Comparison of ENCODE assay signal across 9 cellular contexts in the genomic region with DNA sequence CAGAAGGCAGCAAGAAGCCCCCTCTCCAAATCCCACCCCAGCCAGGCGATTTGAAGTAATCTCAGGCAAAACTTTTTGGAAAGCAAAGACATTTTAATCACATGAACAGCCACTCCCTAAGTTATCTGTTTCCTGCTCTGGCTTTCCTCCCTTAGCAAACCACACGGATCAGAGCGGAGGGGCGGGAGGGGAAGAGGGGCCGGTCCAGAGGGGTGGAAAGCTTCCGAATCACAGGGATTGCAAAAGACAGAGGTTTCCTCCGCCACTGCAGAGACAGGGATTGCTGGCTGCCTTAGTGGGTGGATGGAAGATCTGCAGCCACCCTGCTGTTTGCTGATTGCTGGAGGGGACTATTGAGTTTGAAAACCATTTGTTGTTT. TPM values are rescaled to one million over a fixed set of nuclear protein-coding genes. Genes with fewer than 3 reads are reported as not detected.
A peak's percentile ranks its signal among the peaks of the same experiment; 100 is the strongest.
DNase-seq lines count a peak whose midpoint lies in the region; ATAC-seq and TF ChIP-seq lines count a peak whose summit lies in the region.
"Had no signal": no experiment of that assay in that cellular context is flagged by ENCODE, and none has a peak within 500 bp of the region (broad histone marks: within the 10 kb centered on the region; RNA-seq: fewer than 3 reads in every experiment).

No MANE protein-coding gene starts in this region.

- no peak for TF ChIP-seq POLR2A in testis (IDR thresholded peaks at IDR 0.05)

- H3K4me3 Mint-ChIP-seq in chondrocyte (ENCODE audit: unreplicated experiment) = peak overlapping the region; percentile 22
- no peak overlapping the region for H3K4me3 Mint-ChIP-seq in activated CD4-positive, alpha-beta T cell treated with anti-CD3 and anti-CD28 coated beads for 36 hours
- H3K4me3 Mint-ChIP-seq in activated CD4-positive, alpha-beta T cell treated with anti-CD3 and anti-CD28 coated beads, Interleukin-2, amount 10 ng/mL, durations not matched to agents 7 days and 5 days = no peak overlapping the region

- H3K9me3 ChIP-seq in HUES64 (ENCODE audit: insufficient read depth, low read depth, low read length) (no peaks in the 10 kb centered on the region), testis (no peaks in the 10 kb centered on the region)

- POLR2A ChIA-PET in activated CD4-positive, alpha-beta T cell treated with anti-CD3 and anti-CD28 coated beads for 36 hours (lab: Charles Lee) = no interaction called here
- POLR2A ChIA-PET in activated CD4-positive, alpha-beta T cell treated with anti-CD3 and anti-CD28 coated beads, Interleukin-2, amount 10 ng/mL, durations not matched to agents 7 days and 5 days (lab: Charles Lee) = no interaction called here

- TF ChIP-seq CTCF in chondrocyte (IDR thresholded peaks at IDR 0.05) (no peak), testis (IDR thresholded peaks at IDR 0.05) (no peak)

- H3K4me1 ChIP-seq in HUES64 (ENCODE audit: insufficient read depth, low read length) = peaks cover 35% of the 10 kb centered on the region
- no peaks in the 10 kb centered on the region for H3K4me1 ChIP-seq in testis

- no peak overlapping the region for H3K9ac ChIP-seq in HUES64 (ENCODE audit: low read depth, low read length)

- intact Hi-C loops in testis (cut with DNase I; ENCODE audit: low total_unique reads) = loop anchor here (10.0 kb wide), 1 partner anchor 61 kb away; no protein-coding TSS in a partner anchor
- intact Hi-C loops in activated CD4-positive, alpha-beta T cell treated with anti-CD3 and anti-CD28 coated beads for 36 hours (cut with DNase I, micrococcal nuclease) = no loop called here

- peak overlapping the region; percentile 48 for H3K4me3 ChIP-seq in HUES64 (ENCODE audit: low read length)
- H3K4me3 ChIP-seq in testis = no peak overlapping the region

- H3K27me3 ChIP-seq in HUES64 (ENCODE audit: insufficient read depth, low read length) = no peaks in the 10 kb centered on the region
- H3K27me3 ChIP-seq in layer of hippocampus (ENCODE audit: control insufficient read depth, insufficient read depth, low read length) = no peaks in the 10 kb centered on the region
- H3K27me3 ChIP-seq in testis = no peaks in the 10 kb centered on the region

- DNase-seq in chondrocyte (ENCODE audit: low spot score) (peak; percentile 40), testis (peak; percentile 69), NCI-H526 (lab: John Stamatoyannopoulos, UW) (no peak), NCI-H1092 treated with DMSO at 0.1 percent for 48 hours (lab: John Stamatoyannopoulos, UW) (no peak)
- DNase-seq in activated CD4-positive, alpha-beta T cell treated with anti-CD3 and anti-CD28 coated beads for 36 hours = no peak
- no peak for DNase-seq in activated CD4-positive, alpha-beta T cell treated with anti-CD3 and anti-CD28 coated beads, Interleukin-2, amount 10 ng/mL, durations not matched to agents 7 days and 5 days

- peaks cover 93% of the 10 kb centered on the region for H3K4me1 Mint-ChIP-seq in chondrocyte (ENCODE audit: low read depth)
- peaks cover 4% of the 10 kb centered on the region for H3K4me1 Mint-ChIP-seq in activated CD4-positive, alpha-beta T cell treated with anti-CD3 and anti-CD28 coated beads for 36 hours
- peaks cover 6% of the 10 kb centered on the region for H3K4me1 Mint-ChIP-seq in activated CD4-positive, alpha-beta T cell treated with anti-CD3 and anti-CD28 coated beads, Interleukin-2, amount 10 ng/mL, durations not matched to agents 7 days and 5 days

- H3K36me3 Mint-ChIP-seq in chondrocyte (ENCODE audit: low read depth) = peaks cover 5% of the 10 kb centered on the region
- H3K36me3 Mint-ChIP-seq in activated CD4-positive, alpha-beta T cell treated with anti-CD3 and anti-CD28 coated beads for 36 hours (ENCODE audit: low read depth) = no peaks in the 10 kb centered on the region
- H3K36me3 Mint-ChIP-seq in activated CD4-positive, alpha-beta T cell treated with anti-CD3 and anti-CD28 coated beads, Interleukin-2, amount 10 ng/mL, durations not matched to agents 7 days and 5 days (ENCODE audit: low read depth) = no peaks in the 10 kb centered on the region

- peak overlapping the region; percentile 81 for H3K27ac Mint-ChIP-seq in chondrocyte (ENCODE audit: unreplicated experiment)
- H3K27ac Mint-ChIP-seq in activated CD4-positive, alpha-beta T cell treated with anti-CD3 and anti-CD28 coated beads for 36 hours = no peak overlapping the region
- no peak overlapping the region for H3K27ac Mint-ChIP-seq in activated CD4-positive, alpha-beta T cell treated with anti-CD3 and anti-CD28 coated beads, Interleukin-2, amount 10 ng/mL, durations not matched to agents 7 days and 5 days

- H3K36me3 ChIP-seq in HUES64 (ENCODE audit: insufficient read depth, low read length) (no peaks in the 10 kb centered on the region), testis (ENCODE audit: low read depth, missing control alignments) (no peaks in the 10 kb centered on the region)

- WGBS in HUES64 = 11% methylated on average over 6 of the region's 7 CpGs
- WGBS in testis, 2 donors = 28 to 48% methylated on average over 7 of the region's 7 CpGs

- CTCF ChIA-PET in activated CD4-positive, alpha-beta T cell treated with anti-CD3 and anti-CD28 coated beads for 36 hours (lab: Charles Lee) = interaction anchor here (1.7 kb wide), 1 partner anchor 64 kb away, joined by 8 read pairs; no protein-coding TSS in a partner anchor
- CTCF ChIA-PET in activated CD4-positive, alpha-beta T cell treated with anti-CD3 and anti-CD28 coated beads, Interleukin-2, amount 10 ng/mL, durations not matched to agents 7 days and 5 days (lab: Charles Lee) = interaction anchor here (1.2 to 1.4 kb wide), 2 partner anchors 10 to 29 kb away, joined by 3 to 4 read pairs; no protein-coding TSS in a partner anchor

- H3K27me3 Mint-ChIP-seq in chondrocyte (ENCODE audit: low read depth) = no peaks in the 10 kb centered on the region
- peaks cover 2% of the 10 kb centered on the region for H3K27me3 Mint-ChIP-seq in activated CD4-positive, alpha-beta T cell treated with anti-CD3 and anti-CD28 coated beads for 36 hours
- no peaks in the 10 kb centered on the region for H3K27me3 Mint-ChIP-seq in activated CD4-positive, alpha-beta T cell treated with anti-CD3 and anti-CD28 coated beads, Interleukin-2, amount 10 ng/mL, durations not matched to agents 7 days and 5 days

- no peaks in the 10 kb centered on the region for H3K9me3 Mint-ChIP-seq in chondrocyte (ENCODE audit: low read depth)
- H3K9me3 Mint-ChIP-seq in activated CD4-positive, alpha-beta T cell treated with anti-CD3 and anti-CD28 coated beads for 36 hours (ENCODE audit: low read depth) = no peaks in the 10 kb centered on the region
- H3K9me3 Mint-ChIP-seq in activated CD4-positive, alpha-beta T cell treated with anti-CD3 and anti-CD28 coated beads, Interleukin-2, amount 10 ng/mL, durations not matched to agents 7 days and 5 days = no peaks in the 10 kb centered on the region

- ATAC-seq in activated CD4-positive, alpha-beta T cell treated with anti-CD3 and anti-CD28 coated beads for 36 hours = no peak

- peak overlapping the region; percentile 32; the same call in 1 of the 2 replicates for H3K27ac ChIP-seq in HUES64 (ENCODE audit: low read depth, low read length)
- H3K27ac ChIP-seq in layer of hippocampus (ENCODE audit: low read depth, low read length) = peak overlapping the region; percentile 99
- peak overlapping the region; percentile 72 to 89 for H3K27ac ChIP-seq in testis
- H3K27ac ChIP-seq: VCaP had no signal

RNA-seq across cellular contexts. Expression of gene ZCCHC24, which starts 41.2 kb away (rescaled TPM):
- polyA plus RNA-seq in HUES64 (2013, experiment 1 of 2) = 5.4 TPM
- polyA plus RNA-seq in HUES64 (2013, experiment 2 of 2) = 8.3 TPM
- total RNA-seq in chondrocyte (37.4 to 45.1 TPM (median 43.8 TPM) in 3 replicates), testis (10 to 100 TPM; 31.3 to 38.6 TPM)
- 27.7 TPM for polyA plus RNA-seq in testis (ENCODE audit: insufficient read depth, low read depth, low replicate concordance)
- under 1 TPM; 0.53 to 0.75 TPM for total RNA-seq in activated CD4-positive, alpha-beta T cell treated with anti-CD3 and anti-CD28 coated beads for 36 hours
- total RNA-seq in activated CD4-positive, alpha-beta T cell treated with anti-CD3 and anti-CD28 coated beads, Interleukin-2, amount 10 ng/mL, durations not matched to agents 7 days and 5 days = under 1 TPM; 0.52 to 0.73 TPM

RNA-seq across cellular contexts. Expression of gene PPIF, which starts 57.0 kb away (rescaled TPM):
- 73.0 TPM for polyA plus RNA-seq in HUES64 (2013, experiment 1 of 2)
- 70.4 TPM for polyA plus RNA-seq in HUES64 (2013, experiment 2 of 2)
- total RNA-seq in chondrocyte (11.0 to 16.2 TPM (median 15.2 TPM) in 3 replicates), testis (100 to 1,000 TPM in 1 of 2 donors, 10 to 100 TPM in 1; 82.1 to 106 TPM)
- polyA plus RNA-seq in testis (ENCODE audit: insufficient read depth, low read depth, low replicate concordance) = 80.1 TPM
- 10 to 100 TPM; 92.3 to 96.1 TPM for total RNA-seq in activated CD4-positive, alpha-beta T cell treated with anti-CD3 and anti-CD28 coated beads for 36 hours
- 10 to 100 TPM; 53.7 to 56.7 TPM for total RNA-seq in activated CD4-positive, alpha-beta T cell treated with anti-CD3 and anti-CD28 coated beads, Interleukin-2, amount 10 ng/mL, durations not matched to agents 7 days and 5 days

Comparison
In these comparisons a context has a peak if more than half of its experiments do, and no peak if none do; other contexts are left out.
1. H3K27ac ChIP-seq: peak in every context shown above with its lines; median percentile 99 in layer of hippocampus; 80 in testis; 32 in HUES64.
2. DNase-seq: peak in chondrocyte (single experiment) and testis (single experiment); none in activated CD4-positive, alpha-beta T cell treated with anti-CD3 and anti-CD28 coated beads for 36 hours (single experiment), NCI-H526 (0 of 2), NCI-H1092 treated with DMSO at 0.1 percent for 48 hours (single experiment) and activated CD4-positive, alpha-beta T cell treated with anti-CD3 and anti-CD28 coated beads, Interleukin-2, amount 10 ng/mL, durations not matched to agents 7 days and 5 days (single experiment).
3. RNA of gene ZCCHC24, which starts 41.2 kb away (total RNA-seq): 37.4 to 45.1 TPM in chondrocyte and 31.3 to 38.6 TPM in testis; 0.53 to 0.75 TPM in activated CD4-positive, alpha-beta T cell treated with anti-CD3 and anti-CD28 coated beads for 36 hours and 0.52 to 0.73 TPM in activated CD4-positive, alpha-beta T cell treated with anti-CD3 and anti-CD28 coated beads, Interleukin-2, amount 10 ng/mL, durations not matched to agents 7 days and 5 days; every median in the first group is over 10 times any median in the second.